ENCODE assay signal across 8 cellular contexts in genomic region chr11:96014234-96014633, GRCh38.
A peak's percentile ranks its signal among the peaks of the same experiment; 100 is the strongest.
DNase-seq lines count a peak whose midpoint lies in the region; ATAC-seq lines count a peak whose summit lies in the region.

No MANE protein-coding gene starts in this region.

- H3K36me3 ChIP-seq in KOPT-K1 (ENCODE audit: insufficient read depth, low read length), result no peaks in the 10 kb centered on the region

- CTCF ChIA-PET in activated CD4-positive, alpha-beta T cell treated with anti-CD3 and anti-CD28 coated beads for 36 hours (lab: Charles Lee), result interaction anchor here (1.0 to 3.3 kb wide), 10 partner anchors 21 to 380 kb away, joined by 3 to 18 read pairs (median 6); partner anchors contain the start of gene MAML2
- CTCF ChIA-PET in activated naive CD4-positive, alpha-beta T cell treated with anti-CD3 and anti-CD28 coated beads, Interleukin-2, amount 10 ng/mL, durations not matched to agents 7 days and 5 days (lab: Charles Lee), result interaction anchor here (0.9 to 6.2 kb wide), 4 partner anchors 10 to 375 kb away, joined by 3 to 77 read pairs (median 4); partner anchors contain the start of genes CCDC82 and MAML2

- H3K4me3 Mint-ChIP-seq in activated CD4-positive, alpha-beta T cell treated with anti-CD3 and anti-CD28 coated beads for 36 hours, result peak overlapping the region; percentile 37
- peak overlapping the region; percentile 54 for H3K4me3 Mint-ChIP-seq in activated naive CD4-positive, alpha-beta T cell treated with anti-CD3 and anti-CD28 coated beads, Interleukin-2, amount 10 ng/mL, durations not matched to agents 7 days and 5 days
- peak overlapping the region; percentile 54 to 84 (median 73) for H3K4me3 Mint-ChIP-seq in naive thymus-derived CD8-positive, alpha-beta T cell

- ATAC-seq in activated CD4-positive, alpha-beta T cell treated with anti-CD3 and anti-CD28 coated beads for 36 hours, result peak; percentile 68
- peak; percentile 43 to 55 for ATAC-seq in naive thymus-derived CD8-positive, alpha-beta T cell
- ATAC-seq in GM21526 (IDR thresholded peaks at IDR 0.05; ENCODE audit: low FRiP score, unreplicated experiment) (no peak), HG03520 (IDR thresholded peaks at IDR 0.05; ENCODE audit: unreplicated experiment) (no peak)

- DNase-seq in activated CD4-positive, alpha-beta T cell treated with anti-CD3 and anti-CD28 coated beads for 36 hours, result peak; percentile 61
- no peak for DNase-seq in activated CD4-positive, alpha-beta T cell treated with anti-CD3 and anti-CD28 coated beads for 1 hour
- DNase-seq in activated naive CD4-positive, alpha-beta T cell treated with anti-CD3 and anti-CD28 coated beads, Interleukin-2, amount 10 ng/mL, durations not matched to agents 7 days and 5 days, result peak; percentile 59
- DNase-seq in naive thymus-derived CD8-positive, alpha-beta T cell, result peak in 8 of 10 donors; percentile 37 to 78 (median 65)
- DNase-seq in DMS153 (lab: John Stamatoyannopoulos, UW), result no peak

- H3K4me1 Mint-ChIP-seq in activated CD4-positive, alpha-beta T cell treated with anti-CD3 and anti-CD28 coated beads for 36 hours, result peaks cover 63% of the 10 kb centered on the region
- peaks cover 59% of the 10 kb centered on the region for H3K4me1 Mint-ChIP-seq in activated naive CD4-positive, alpha-beta T cell treated with anti-CD3 and anti-CD28 coated beads, Interleukin-2, amount 10 ng/mL, durations not matched to agents 7 days and 5 days
- peaks cover 23 to 64% (median 59%) of the 10 kb centered on the region in 4 donors for H3K4me1 Mint-ChIP-seq in naive thymus-derived CD8-positive, alpha-beta T cell

- intact Hi-C loops in activated CD4-positive, alpha-beta T cell treated with anti-CD3 and anti-CD28 coated beads for 36 hours (cut with DNase I, micrococcal nuclease), result loop anchor here (1.0 to 5.0 kb wide), 13 partner anchors 42 to 782 kb away; partner anchors contain the start of genes MAML2 (in 2 of the 2), JRKL (in 1 of the 2), MTMR2 (in 1 of the 2) and SESN3 (in 1 of the 2)

- peak overlapping the region; percentile 85 for H3K27ac Mint-ChIP-seq in activated CD4-positive, alpha-beta T cell treated with anti-CD3 and anti-CD28 coated beads for 36 hours
- H3K27ac Mint-ChIP-seq in activated naive CD4-positive, alpha-beta T cell treated with anti-CD3 and anti-CD28 coated beads, Interleukin-2, amount 10 ng/mL, durations not matched to agents 7 days and 5 days, result peak overlapping the region; percentile 89
- H3K27ac Mint-ChIP-seq in naive thymus-derived CD8-positive, alpha-beta T cell, result peak overlapping the region in 9 of 10 donors; percentile 93 to 99 (median 96)

- no peaks in the 10 kb centered on the region for H3K9me3 Mint-ChIP-seq in activated CD4-positive, alpha-beta T cell treated with anti-CD3 and anti-CD28 coated beads for 36 hours (ENCODE audit: low read depth)
- no peaks in the 10 kb centered on the region for H3K9me3 Mint-ChIP-seq in activated naive CD4-positive, alpha-beta T cell treated with anti-CD3 and anti-CD28 coated beads, Interleukin-2, amount 10 ng/mL, durations not matched to agents 7 days and 5 days
- no peaks in the 10 kb centered on the region for H3K9me3 Mint-ChIP-seq in naive thymus-derived CD8-positive, alpha-beta T cell

- H3K36me3 Mint-ChIP-seq in activated CD4-positive, alpha-beta T cell treated with anti-CD3 and anti-CD28 coated beads for 36 hours (ENCODE audit: low read depth), result peaks cover 2% of the 10 kb centered on the region
- peaks cover 9% of the 10 kb centered on the region for H3K36me3 Mint-ChIP-seq in activated naive CD4-positive, alpha-beta T cell treated with anti-CD3 and anti-CD28 coated beads, Interleukin-2, amount 10 ng/mL, durations not matched to agents 7 days and 5 days
- H3K36me3 Mint-ChIP-seq in naive thymus-derived CD8-positive, alpha-beta T cell, result no peaks in the 10 kb centered on the region

- no peaks in the 10 kb centered on the region for H3K9me3 ChIP-seq in KOPT-K1 (ENCODE audit: insufficient read depth, low read length, poor library complexity, severe bottlenecking)

- H3K27me3 Mint-ChIP-seq in activated CD4-positive, alpha-beta T cell treated with anti-CD3 and anti-CD28 coated beads for 36 hours, result no peaks in the 10 kb centered on the region
- H3K27me3 Mint-ChIP-seq in activated naive CD4-positive, alpha-beta T cell treated with anti-CD3 and anti-CD28 coated beads, Interleukin-2, amount 10 ng/mL, durations not matched to agents 7 days and 5 days, result no peaks in the 10 kb centered on the region
- H3K27me3 Mint-ChIP-seq in naive thymus-derived CD8-positive, alpha-beta T cell, result no peaks in the 10 kb centered on the region

- POLR2A ChIA-PET in activated CD4-positive, alpha-beta T cell treated with anti-CD3 and anti-CD28 coated beads for 36 hours (lab: Charles Lee), result interaction anchor here (1.0 to 1.2 kb wide), 2 partner anchors 48 to 329 kb away, joined by 3 read pairs; partner anchors contain the start of gene MAML2
- POLR2A ChIA-PET in naive thymus-derived CD8-positive, alpha-beta T cell (lab: Charles Lee), result interaction anchor here (1.3 to 4.3 kb wide), 9 partner anchors 20 to 947 kb away, joined by 3 to 24 read pairs (median 4); partner anchors contain the start of genes CCDC82, CEP57, FAM76B and JRKL

- H3K27ac ChIP-seq in KOPT-K1 (ENCODE audit: low read depth, low read length, poor library complexity, severe bottlenecking), result peak overlapping the region; percentile 38

Comparison
In these comparisons a context has a peak if more than half of its experiments do, and no peak if none do; other contexts are left out.
1. DNase-seq: peak in activated CD4-positive, alpha-beta T cell treated with anti-CD3 and anti-CD28 coated beads for 36 hours (single experiment), activated naive CD4-positive, alpha-beta T cell treated with anti-CD3 and anti-CD28 coated beads, Interleukin-2, amount 10 ng/mL, durations not matched to agents 7 days and 5 days (single experiment) and naive thymus-derived CD8-positive, alpha-beta T cell (8 of 10); none in activated CD4-positive, alpha-beta T cell treated with anti-CD3 and anti-CD28 coated beads for 1 hour (single experiment) and DMS153 (single experiment).
2. ATAC-seq: peak in activated CD4-positive, alpha-beta T cell treated with anti-CD3 and anti-CD28 coated beads for 36 hours (single experiment) and naive thymus-derived CD8-positive, alpha-beta T cell (2 of 2); none in GM21526 (single experiment) and HG03520 (single experiment).
3. Peak in every context shown above with its lines, with median percentiles within 50 percentile points of each other: H3K27ac Mint-ChIP-seq and H3K4me3 Mint-ChIP-seq.